1 cellular context compared by ENCODE assay signal in genomic region chr1:73593379-73593778, GRCh38.
A peak's percentile ranks its signal among the peaks of the same experiment; 100 is the strongest.
TF ChIP-seq lines count a peak whose summit lies in the region.

No MANE protein-coding gene starts in this region.

TF ChIP-seq in H1, 55 proteins besides CTCF, POLR2A, EP300 and RAD21:
- TF ChIP-seq JUN (IDR thresholded peaks at IDR 0.05; ENCODE audit: low read depth, low read length): 0 out of 2 replicates have a peak, but pooled peaks have one; percentile 63
- no peak for TF ChIP-seq SIRT6 (IDR thresholded peaks at IDR 0.05; ENCODE audit: low read length)
- TF ChIP-seq ZNF274 (IDR thresholded peaks at IDR 0.05; ENCODE audit: borderline replicate concordance, extremely low read depth, low read length): no peak
- peak; percentile 58; the same call in 1 of the 2 replicates for TF ChIP-seq MAX (IDR thresholded peaks at IDR 0.05)
- peak; percentile 79 for TF ChIP-seq JUND (IDR thresholded peaks at IDR 0.05; ENCODE audit: low read length)
- peak; percentile 38; the same call in 1 of the 2 replicates for TF ChIP-seq E2F6 (IDR thresholded peaks at IDR 0.05)
